ENCODE assay signal across 1 cellular context in the genomic region with DNA sequence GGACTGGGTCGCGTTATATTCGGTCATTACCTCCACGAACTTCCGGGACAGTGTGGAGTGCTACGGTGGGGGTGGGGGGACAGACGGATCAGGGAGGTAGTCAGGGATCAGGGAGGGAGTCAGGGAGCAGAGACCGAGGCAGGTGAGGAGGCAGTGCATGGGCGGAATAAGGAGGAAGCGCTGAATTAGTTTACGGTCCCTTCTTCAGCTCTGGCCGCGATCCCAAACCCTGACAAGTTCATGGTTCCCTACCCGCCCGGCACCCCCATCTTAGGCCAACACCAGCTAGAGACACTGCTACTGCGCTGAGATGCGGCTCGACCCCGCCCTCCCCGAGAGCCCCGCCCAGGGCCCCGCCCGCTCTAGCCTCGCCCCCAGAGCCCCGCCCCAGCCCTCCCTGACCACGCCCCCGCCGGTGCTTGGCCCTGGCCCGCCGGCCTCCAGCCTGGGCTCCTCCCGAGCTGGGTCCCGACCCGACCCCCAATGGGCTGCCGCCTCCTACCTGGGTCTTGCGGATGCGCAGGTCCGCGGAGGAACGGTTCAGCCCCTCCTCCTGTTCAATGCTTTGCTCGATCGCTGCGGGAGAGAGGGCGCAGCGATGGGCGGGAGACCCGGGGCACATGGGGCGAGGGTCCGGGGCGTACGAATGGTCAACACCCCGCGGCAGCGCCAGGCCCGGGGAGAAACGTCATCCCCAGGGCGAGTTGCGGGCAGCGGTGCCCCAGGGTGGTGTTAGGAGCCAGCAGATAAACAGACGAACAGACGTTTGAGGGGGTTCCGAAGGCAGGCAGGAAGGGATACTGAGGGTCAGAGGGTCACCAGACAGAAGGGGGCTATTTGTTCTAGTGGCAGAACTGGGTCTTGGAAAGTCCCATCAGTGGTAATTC.
A peak's percentile ranks its signal among the peaks of the same experiment; 100 is the strongest.
TF ChIP-seq lines count a peak whose summit lies in the region.

No MANE protein-coding gene starts in this region.

TF ChIP-seq in HepG2, 621 proteins besides CTCF, POLR2A, EP300 and RAD21 (continued from another document and continues in another):
- TF ChIP-seq, protein P1, sequence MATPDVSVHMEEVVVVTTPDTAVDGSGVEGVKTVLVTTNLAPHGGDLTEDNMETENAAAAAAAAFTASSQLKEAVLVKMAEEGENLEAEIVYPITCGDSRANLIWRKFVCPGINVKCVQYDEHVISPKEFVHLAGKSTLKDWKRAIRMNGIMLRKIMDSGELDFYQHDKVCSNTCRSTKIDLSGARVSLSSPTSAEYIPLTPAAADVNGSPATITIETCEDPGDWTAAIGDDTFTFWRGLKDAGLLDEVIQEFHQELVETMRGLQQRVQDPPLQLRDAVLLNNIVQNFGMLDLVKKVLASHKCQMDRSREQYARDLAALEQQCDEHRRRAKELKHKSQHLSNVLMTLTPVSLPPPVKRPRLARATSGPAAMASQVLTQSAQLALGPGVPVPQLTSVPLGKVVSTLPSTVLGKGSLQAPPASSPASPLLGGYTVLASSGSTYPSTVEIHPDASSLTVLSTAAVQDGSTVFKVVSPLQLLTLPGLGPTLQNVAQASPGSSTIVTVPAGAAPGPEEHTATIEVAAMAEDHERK (CRISPR knock-in tag; IDR thresholded peaks at IDR 0.05; ENCODE audit: low read depth): no peak
- no peak for TF ChIP-seq TP53 (CRISPR knock-in tag; conservative IDR thresholded peaks at IDR 0.05)
- peak; percentile 55; the same call in 1 of the 2 replicates for TF ChIP-seq NFKB2 (CRISPR knock-in tag; IDR thresholded peaks at IDR 0.05; ENCODE audit: borderline replicate concordance)
- no peak; the same call in 1 of the 2 replicates for TF ChIP-seq GABPA (IDR thresholded peaks at IDR 0.05; ENCODE audit: low read depth, low read length)
- no peak for TF ChIP-seq GABPA (CRISPR knock-in tag; IDR thresholded peaks at IDR 0.05; ENCODE audit: low read depth)
- 0 out of 2 replicates have a peak, but pooled peaks have one; percentile 48 for TF ChIP-seq NFKBIZ (CRISPR knock-in tag; IDR thresholded peaks at IDR 0.05)
- TF ChIP-seq SIX1 (CRISPR knock-in tag; IDR thresholded peaks at IDR 0.05; ENCODE audit: borderline replicate concordance): 0 out of 2 replicates have a peak, but pooled peaks have one; percentile 8
- TF ChIP-seq GATAD2A (CRISPR knock-in tag; IDR thresholded peaks at IDR 0.05): peak; percentile 60; the same call in 1 of the 2 replicates
- no peak; the same call in 1 of the 2 replicates for TF ChIP-seq GPN1 (CRISPR knock-in tag; IDR thresholded peaks at IDR 0.05; ENCODE audit: borderline replicate concordance)
- no peak for TF ChIP-seq SMARCE1 (IDR thresholded peaks at IDR 0.05; ENCODE audit: borderline replicate concordance)
- peak; percentile 65; the same call in 1 of the 2 replicates for TF ChIP-seq TARDBP (CRISPR knock-in tag; IDR thresholded peaks at IDR 0.05)
- no peak for TF ChIP-seq ZBTB3 (CRISPR knock-in tag; IDR thresholded peaks at IDR 0.05; ENCODE audit: borderline replicate concordance, low read depth)
- TF ChIP-seq, protein P2, sequence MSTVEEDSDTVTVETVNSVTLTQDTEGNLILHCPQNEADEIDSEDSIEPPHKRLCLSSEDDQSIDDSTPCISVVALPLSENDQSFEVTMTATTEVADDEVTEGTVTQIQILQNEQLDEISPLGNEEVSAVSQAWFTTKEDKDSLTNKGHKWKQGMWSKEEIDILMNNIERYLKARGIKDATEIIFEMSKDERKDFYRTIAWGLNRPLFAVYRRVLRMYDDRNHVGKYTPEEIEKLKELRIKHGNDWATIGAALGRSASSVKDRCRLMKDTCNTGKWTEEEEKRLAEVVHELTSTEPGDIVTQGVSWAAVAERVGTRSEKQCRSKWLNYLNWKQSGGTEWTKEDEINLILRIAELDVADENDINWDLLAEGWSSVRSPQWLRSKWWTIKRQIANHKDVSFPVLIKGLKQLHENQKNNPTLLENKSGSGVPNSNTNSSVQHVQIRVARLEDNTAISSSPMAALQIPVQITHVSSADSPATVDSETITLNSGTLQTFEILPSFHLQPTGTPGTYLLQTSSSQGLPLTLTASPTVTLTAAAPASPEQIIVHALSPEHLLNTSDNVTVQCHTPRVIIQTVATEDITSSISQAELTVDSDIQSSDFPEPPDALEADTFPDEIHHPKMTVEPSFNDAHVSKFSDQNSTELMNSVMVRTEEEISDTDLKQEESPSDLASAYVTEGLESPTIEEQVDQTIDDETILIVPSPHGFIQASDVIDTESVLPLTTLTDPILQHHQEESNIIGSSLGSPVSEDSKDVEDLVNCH (CRISPR knock-in tag; IDR thresholded peaks at IDR 0.05): 0 out of 2 replicates have a peak, but pooled peaks have one; percentile 50
- TF ChIP-seq, protein P3, sequence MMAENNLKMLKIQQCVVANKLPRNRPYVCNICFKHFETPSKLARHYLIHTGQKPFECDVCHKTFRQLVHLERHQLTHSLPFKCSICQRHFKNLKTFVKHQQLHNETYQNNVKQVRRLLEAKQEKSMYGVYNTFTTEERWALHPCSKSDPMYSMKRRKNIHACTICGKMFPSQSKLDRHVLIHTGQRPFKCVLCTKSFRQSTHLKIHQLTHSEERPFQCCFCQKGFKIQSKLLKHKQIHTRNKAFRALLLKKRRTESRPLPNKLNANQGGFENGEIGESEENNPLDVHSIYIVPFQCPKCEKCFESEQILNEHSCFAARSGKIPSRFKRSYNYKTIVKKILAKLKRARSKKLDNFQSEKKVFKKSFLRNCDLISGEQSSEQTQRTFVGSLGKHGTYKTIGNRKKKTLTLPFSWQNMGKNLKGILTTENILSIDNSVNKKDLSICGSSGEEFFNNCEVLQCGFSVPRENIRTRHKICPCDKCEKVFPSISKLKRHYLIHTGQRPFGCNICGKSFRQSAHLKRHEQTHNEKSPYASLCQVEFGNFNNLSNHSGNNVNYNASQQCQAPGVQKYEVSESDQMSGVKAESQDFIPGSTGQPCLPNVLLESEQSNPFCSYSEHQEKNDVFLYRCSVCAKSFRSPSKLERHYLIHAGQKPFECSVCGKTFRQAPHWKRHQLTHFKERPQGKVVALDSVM (CRISPR knock-in tag; IDR thresholded peaks at IDR 0.05): peak; percentile 65; the same call in 1 of the 2 replicates
- TF ChIP-seq, protein P4, sequence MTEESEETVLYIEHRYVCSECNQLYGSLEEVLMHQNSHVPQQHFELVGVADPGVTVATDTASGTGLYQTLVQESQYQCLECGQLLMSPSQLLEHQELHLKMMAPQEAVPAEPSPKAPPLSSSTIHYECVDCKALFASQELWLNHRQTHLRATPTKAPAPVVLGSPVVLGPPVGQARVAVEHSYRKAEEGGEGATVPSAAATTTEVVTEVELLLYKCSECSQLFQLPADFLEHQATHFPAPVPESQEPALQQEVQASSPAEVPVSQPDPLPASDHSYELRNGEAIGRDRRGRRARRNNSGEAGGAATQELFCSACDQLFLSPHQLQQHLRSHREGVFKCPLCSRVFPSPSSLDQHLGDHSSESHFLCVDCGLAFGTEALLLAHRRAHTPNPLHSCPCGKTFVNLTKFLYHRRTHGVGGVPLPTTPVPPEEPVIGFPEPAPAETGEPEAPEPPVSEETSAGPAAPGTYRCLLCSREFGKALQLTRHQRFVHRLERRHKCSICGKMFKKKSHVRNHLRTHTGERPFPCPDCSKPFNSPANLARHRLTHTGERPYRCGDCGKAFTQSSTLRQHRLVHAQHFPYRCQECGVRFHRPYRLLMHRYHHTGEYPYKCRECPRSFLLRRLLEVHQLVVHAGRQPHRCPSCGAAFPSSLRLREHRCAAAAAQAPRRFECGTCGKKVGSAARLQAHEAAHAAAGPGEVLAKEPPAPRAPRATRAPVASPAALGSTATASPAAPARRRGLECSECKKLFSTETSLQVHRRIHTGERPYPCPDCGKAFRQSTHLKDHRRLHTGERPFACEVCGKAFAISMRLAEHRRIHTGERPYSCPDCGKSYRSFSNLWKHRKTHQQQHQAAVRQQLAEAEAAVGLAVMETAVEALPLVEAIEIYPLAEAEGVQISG (CRISPR knock-in tag; IDR thresholded peaks at IDR 0.05): peak; percentile 59; the same call in 1 of the 2 replicates
- TF ChIP-seq NR2F2 (IDR thresholded peaks at IDR 0.05; ENCODE audit: borderline replicate concordance, low read depth): no peak
- peak; percentile 58; the same call in 1 of the 2 replicates for TF ChIP-seq GFI1 (CRISPR knock-in tag; IDR thresholded peaks at IDR 0.05; ENCODE audit: borderline replicate concordance)
- TF ChIP-seq, protein P5, sequence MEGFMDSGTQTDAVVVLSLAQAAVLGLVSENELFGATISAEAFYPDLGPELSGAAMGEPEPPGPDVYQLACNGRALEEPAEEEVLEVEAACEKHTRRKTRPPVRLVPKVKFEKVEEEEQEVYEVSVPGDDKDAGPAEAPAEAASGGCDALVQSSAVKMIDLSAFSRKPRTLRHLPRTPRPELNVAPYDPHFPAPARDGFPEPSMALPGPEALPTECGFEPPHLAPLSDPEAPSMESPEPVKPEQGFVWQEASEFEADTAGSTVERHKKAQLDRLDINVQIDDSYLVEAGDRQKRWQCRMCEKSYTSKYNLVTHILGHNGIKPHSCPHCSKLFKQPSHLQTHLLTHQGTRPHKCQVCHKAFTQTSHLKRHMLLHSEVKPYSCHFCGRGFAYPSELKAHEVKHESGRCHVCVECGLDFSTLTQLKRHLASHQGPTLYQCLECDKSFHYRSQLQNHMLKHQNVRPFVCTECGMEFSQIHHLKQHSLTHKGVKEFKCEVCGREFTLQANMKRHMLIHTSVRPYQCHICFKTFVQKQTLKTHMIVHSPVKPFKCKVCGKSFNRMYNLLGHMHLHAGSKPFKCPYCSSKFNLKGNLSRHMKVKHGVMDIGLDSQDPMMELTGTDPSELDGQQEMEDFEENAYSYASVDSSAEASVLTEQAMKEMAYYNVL (CRISPR knock-in tag; IDR thresholded peaks at IDR 0.05; ENCODE audit: borderline replicate concordance): peak; percentile 74
- peak; percentile 71; the same call in 1 of the 2 replicates for TF ChIP-seq EED (CRISPR knock-in tag; IDR thresholded peaks at IDR 0.05)
- peak; percentile 70; the same call in 1 of the 2 replicates for TF ChIP-seq ZNF225 (CRISPR knock-in tag; IDR thresholded peaks at IDR 0.05)
- peak; percentile 20; the same call in 1 of the 2 replicates for TF ChIP-seq KDM5A (IDR thresholded peaks at IDR 0.05; ENCODE audit: borderline replicate concordance, low read length)
- TF ChIP-seq, protein P6, sequence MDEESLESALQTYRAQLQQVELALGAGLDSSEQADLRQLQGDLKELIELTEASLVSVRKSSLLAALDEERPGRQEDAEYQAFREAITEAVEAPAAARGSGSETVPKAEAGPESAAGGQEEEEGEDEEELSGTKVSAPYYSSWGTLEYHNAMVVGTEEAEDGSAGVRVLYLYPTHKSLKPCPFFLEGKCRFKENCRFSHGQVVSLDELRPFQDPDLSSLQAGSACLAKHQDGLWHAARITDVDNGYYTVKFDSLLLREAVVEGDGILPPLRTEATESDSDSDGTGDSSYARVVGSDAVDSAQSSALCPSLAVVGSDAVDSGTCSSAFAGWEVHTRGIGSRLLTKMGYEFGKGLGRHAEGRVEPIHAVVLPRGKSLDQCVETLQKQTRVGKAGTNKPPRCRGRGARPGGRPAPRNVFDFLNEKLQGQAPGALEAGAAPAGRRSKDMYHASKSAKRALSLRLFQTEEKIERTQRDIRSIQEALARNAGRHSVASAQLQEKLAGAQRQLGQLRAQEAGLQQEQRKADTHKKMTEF (CRISPR knock-in tag; IDR thresholded peaks at IDR 0.05): peak; percentile 81
- TF ChIP-seq KMT2B (CRISPR knock-in tag; IDR thresholded peaks at IDR 0.05): no peak
- peak; percentile 84 for TF ChIP-seq SMAD1 (CRISPR knock-in tag; IDR thresholded peaks at IDR 0.05; ENCODE audit: borderline replicate concordance, low read depth)
- TF ChIP-seq FOXM1 (CRISPR knock-in tag; IDR thresholded peaks at IDR 0.05): no peak
- no peak for TF ChIP-seq ZFYVE20 (CRISPR knock-in tag; IDR thresholded peaks at IDR 0.05; ENCODE audit: borderline replicate concordance, low read depth)
- TF ChIP-seq MAZ (IDR thresholded peaks at IDR 0.05; ENCODE audit: borderline replicate concordance, low read depth, low read length): 0 out of 2 replicates have a peak, but pooled peaks have one; percentile 20
- peak; percentile 78 for TF ChIP-seq MAZ (CRISPR knock-in tag; IDR thresholded peaks at IDR 0.05; ENCODE audit: low read depth)
- peak; percentile 11 for TF ChIP-seq ZNF232 (CRISPR knock-in tag; IDR thresholded peaks at IDR 0.05; ENCODE audit: borderline replicate concordance)
- peak; percentile 90; the same call in 1 of the 2 replicates for TF ChIP-seq ZBTB7B (CRISPR knock-in tag; IDR thresholded peaks at IDR 0.05)
- TF ChIP-seq FOXA1 (IDR thresholded peaks at IDR 0.05): no peak
- peak; percentile 48 for TF ChIP-seq FOXA1 (CRISPR knock-in tag; IDR thresholded peaks at IDR 0.05)
- TF ChIP-seq NCOA1 (CRISPR knock-in tag; IDR thresholded peaks at IDR 0.05): peak; percentile 80
- TF ChIP-seq ZNF33B (CRISPR knock-in tag; IDR thresholded peaks at IDR 0.05): no peak; the same call in 1 of the 2 replicates
- no peak for TF ChIP-seq AKAP8 (CRISPR knock-in tag; IDR thresholded peaks at IDR 0.05)
- TF ChIP-seq ZNF34 (CRISPR knock-in tag; IDR thresholded peaks at IDR 0.05; ENCODE audit: borderline replicate concordance): peak; percentile 43; the same call in 1 of the 2 replicates
- no peak; the same call in 1 of the 2 replicates for TF ChIP-seq IRX3 (CRISPR knock-in tag; IDR thresholded peaks at IDR 0.05; ENCODE audit: borderline replicate concordance, low read depth)
- TF ChIP-seq GTF2F1 (IDR thresholded peaks at IDR 0.05; ENCODE audit: low read length): no peak
- TF ChIP-seq MBNL3 (CRISPR knock-in tag; conservative IDR thresholded peaks at IDR 0.05): no peak
- TF ChIP-seq, protein P7, sequence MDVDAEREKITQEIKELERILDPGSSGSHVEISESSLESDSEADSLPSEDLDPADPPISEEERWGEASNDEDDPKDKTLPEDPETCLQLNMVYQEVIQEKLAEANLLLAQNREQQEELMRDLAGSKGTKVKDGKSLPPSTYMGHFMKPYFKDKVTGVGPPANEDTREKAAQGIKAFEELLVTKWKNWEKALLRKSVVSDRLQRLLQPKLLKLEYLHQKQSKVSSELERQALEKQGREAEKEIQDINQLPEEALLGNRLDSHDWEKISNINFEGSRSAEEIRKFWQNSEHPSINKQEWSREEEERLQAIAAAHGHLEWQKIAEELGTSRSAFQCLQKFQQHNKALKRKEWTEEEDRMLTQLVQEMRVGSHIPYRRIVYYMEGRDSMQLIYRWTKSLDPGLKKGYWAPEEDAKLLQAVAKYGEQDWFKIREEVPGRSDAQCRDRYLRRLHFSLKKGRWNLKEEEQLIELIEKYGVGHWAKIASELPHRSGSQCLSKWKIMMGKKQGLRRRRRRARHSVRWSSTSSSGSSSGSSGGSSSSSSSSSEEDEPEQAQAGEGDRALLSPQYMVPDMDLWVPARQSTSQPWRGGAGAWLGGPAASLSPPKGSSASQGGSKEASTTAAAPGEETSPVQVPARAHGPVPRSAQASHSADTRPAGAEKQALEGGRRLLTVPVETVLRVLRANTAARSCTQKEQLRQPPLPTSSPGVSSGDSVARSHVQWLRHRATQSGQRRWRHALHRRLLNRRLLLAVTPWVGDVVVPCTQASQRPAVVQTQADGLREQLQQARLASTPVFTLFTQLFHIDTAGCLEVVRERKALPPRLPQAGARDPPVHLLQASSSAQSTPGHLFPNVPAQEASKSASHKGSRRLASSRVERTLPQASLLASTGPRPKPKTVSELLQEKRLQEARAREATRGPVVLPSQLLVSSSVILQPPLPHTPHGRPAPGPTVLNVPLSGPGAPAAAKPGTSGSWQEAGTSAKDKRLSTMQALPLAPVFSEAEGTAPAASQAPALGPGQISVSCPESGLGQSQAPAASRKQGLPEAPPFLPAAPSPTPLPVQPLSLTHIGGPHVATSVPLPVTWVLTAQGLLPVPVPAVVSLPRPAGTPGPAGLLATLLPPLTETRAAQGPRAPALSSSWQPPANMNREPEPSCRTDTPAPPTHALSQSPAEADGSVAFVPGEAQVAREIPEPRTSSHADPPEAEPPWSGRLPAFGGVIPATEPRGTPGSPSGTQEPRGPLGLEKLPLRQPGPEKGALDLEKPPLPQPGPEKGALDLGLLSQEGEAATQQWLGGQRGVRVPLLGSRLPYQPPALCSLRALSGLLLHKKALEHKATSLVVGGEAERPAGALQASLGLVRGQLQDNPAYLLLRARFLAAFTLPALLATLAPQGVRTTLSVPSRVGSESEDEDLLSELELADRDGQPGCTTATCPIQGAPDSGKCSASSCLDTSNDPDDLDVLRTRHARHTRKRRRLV (CRISPR knock-in tag; IDR thresholded peaks at IDR 0.05): peak; percentile 81; the same call in 1 of the 2 replicates
- no peak; the same call in 1 of the 2 replicates for TF ChIP-seq CHD4 (IDR thresholded peaks at IDR 0.05; ENCODE audit: borderline replicate concordance, low read length)
